1 cellular context compared by ENCODE assay signal in the genomic region with DNA sequence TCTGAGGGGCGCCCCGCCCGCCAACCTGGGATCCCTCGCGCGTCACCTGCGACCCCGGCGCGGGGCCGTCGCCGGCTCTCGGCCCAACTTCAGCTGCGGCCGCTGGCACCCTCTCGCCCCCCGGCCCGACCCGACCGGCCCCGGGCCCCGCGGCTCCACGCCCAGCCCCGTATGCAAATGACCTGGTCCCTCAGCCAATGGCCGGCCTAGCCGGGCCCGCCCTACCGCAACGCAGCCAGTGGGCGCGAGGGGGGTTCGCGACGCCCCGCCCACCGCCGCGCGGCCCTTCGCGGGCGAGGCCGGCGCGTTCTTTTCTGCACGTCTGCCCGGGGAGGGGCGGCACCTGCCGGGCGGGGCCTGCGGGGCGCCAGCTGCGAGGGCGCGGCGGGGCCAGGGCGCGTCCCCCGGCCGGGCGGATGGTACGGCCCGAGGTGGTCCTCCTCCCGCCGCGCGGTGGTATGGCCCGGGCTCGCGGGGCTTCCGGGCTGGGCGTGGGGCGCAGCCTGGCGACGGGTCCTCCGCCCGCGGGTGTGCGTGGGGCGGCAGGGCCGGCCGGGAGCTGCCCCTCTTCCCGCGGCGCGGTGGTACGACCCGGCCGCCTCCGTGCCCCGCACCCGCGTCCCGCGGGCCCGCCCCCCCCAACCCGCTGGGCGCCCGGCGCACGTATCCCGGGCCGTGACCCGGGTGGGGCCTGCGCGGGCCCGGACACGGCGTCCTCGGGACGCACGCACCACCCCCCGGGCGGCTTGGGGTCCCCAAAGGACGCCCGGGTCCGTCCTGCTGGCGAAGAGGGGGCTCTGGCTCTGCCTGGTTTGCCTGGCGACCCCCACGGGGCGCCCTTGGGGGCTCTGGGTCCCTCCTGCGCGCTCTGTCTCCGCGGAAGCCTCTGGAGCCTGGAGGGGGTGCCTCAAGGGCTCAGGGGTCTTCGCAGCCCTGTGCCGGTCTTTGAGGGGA.
TF ChIP-seq lines count a peak whose summit lies in the region.

No MANE protein-coding gene starts in this region.

TF ChIP-seq in HEK293, 187 proteins besides CTCF, POLR2A, EP300 and RAD21 (continued from another document and continues in another):
- TF ChIP-seq, protein P1, sequence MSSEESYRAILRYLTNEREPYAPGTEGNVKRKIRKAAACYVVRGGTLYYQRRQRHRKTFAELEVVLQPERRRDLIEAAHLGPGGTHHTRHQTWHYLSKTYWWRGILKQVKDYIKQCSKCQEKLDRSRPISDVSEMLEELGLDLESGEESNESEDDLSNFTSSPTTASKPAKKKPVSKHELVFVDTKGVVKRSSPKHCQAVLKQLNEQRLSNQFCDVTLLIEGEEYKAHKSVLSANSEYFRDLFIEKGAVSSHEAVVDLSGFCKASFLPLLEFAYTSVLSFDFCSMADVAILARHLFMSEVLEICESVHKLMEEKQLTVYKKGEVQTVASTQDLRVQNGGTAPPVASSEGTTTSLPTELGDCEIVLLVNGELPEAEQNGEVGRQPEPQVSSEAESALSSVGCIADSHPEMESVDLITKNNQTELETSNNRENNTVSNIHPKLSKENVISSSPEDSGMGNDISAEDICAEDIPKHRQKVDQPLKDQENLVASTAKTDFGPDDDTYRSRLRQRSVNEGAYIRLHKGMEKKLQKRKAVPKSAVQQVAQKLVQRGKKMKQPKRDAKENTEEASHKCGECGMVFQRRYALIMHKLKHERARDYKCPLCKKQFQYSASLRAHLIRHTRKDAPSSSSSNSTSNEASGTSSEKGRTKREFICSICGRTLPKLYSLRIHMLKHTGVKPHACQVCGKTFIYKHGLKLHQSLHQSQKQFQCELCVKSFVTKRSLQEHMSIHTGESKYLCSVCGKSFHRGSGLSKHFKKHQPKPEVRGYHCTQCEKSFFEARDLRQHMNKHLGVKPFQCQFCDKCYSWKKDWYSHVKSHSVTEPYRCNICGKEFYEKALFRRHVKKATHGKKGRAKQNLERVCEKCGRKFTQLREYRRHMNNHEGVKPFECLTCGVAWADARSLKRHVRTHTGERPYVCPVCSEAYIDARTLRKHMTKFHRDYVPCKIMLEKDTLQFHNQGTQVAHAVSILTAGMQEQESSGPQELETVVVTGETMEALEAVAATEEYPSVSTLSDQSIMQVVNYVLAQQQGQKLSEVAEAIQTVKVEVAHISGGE (tag by site-specific recombination; conservative IDR thresholded peaks at IDR 0.05; ENCODE audit: low read depth) = no peak
- no peak for TF ChIP-seq ZNF600 (tag by site-specific recombination; IDR thresholded peaks at IDR 0.05)
- TF ChIP-seq ZNF660 (tag by site-specific recombination; IDR thresholded peaks at IDR 0.05) = no peak
- TF ChIP-seq ZNF335 (tag by site-specific recombination; conservative IDR thresholded peaks at IDR 0.05) = peak; percentile 29; the same call in 1 of the 2 replicates
- TF ChIP-seq ZEB2 (tag by site-specific recombination; IDR thresholded peaks at IDR 0.05) = no peak
- TF ChIP-seq, protein P2, sequence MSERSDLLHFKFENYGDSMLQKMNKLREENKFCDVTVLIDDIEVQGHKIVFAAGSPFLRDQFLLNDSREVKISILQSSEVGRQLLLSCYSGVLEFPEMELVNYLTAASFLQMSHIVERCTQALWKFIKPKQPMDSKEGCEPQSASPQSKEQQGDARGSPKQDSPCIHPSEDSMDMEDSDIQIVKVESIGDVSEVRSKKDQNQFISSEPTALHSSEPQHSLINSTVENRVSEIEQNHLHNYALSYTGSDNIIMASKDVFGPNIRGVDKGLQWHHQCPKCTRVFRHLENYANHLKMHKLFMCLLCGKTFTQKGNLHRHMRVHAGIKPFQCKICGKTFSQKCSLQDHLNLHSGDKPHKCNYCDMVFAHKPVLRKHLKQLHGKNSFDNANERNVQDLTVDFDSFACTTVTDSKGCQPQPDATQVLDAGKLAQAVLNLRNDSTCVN (tag by site-specific recombination; optimal IDR thresholded peaks at IDR 0.05) = peak; percentile 10
- TF ChIP-seq, protein P3, sequence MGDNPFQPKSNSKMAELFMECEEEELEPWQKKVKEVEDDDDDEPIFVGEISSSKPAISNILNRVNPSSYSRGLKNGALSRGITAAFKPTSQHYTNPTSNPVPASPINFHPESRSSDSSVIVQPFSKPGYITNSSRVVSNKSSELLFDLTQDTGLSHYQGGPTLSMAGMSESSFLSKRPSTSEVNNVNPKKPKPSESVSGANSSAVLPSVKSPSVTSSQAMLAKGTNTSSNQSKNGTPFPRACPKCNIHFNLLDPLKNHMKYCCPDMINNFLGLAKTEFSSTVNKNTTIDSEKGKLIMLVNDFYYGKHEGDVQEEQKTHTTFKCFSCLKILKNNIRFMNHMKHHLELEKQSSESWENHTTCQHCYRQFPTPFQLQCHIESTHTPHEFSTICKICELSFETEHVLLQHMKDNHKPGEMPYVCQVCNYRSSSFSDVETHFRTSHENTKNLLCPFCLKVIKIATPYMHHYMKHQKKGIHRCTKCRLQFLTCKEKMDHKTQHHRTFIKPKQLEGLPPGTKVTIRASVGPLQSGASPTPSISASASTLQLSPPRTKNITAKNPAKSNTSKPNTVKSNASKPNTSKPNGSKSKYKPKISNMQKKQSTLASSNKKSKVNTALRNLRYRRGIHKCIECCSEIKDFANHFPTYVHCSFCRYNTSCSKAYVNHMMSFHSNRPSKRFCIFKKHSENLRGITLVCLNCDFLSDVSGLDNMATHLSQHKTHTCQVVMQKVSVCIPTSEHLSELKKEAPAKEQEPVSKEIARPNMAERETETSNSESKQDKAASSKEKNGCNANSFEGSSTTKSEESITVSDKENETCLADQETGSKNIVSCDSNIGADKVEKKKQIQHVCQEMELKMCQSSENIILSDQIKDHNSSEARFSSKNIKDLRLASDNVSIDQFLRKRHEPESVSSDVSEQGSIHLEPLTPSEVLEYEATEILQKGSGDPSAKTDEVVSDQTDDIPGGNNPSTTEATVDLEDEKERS (tag by site-specific recombination; IDR thresholded peaks at IDR 0.05) = no peak
- no peak for TF ChIP-seq ZNF174 (tag by site-specific recombination; IDR thresholded peaks at IDR 0.05)
- no peak for TF ChIP-seq ZNF514 (tag by site-specific recombination; IDR thresholded peaks at IDR 0.05)
- no peak for TF ChIP-seq SP7 (tag by site-specific recombination; IDR thresholded peaks at IDR 0.05)
- no peak for TF ChIP-seq ZNF175 (tag by site-specific recombination; IDR thresholded peaks at IDR 0.05)
- TF ChIP-seq KLF7 (tag by site-specific recombination; IDR thresholded peaks at IDR 0.05; ENCODE audit: borderline replicate concordance) = no peak
- TF ChIP-seq ZNF169 (tag by site-specific recombination; IDR thresholded peaks at IDR 0.05) = no peak
- TF ChIP-seq ZNF624 (tag by site-specific recombination; IDR thresholded peaks at IDR 0.05) = no peak
- TF ChIP-seq ZNF350 (tag by site-specific recombination; IDR thresholded peaks at IDR 0.05) = no peak
- no peak for TF ChIP-seq ZNF223 (tag by site-specific recombination; IDR thresholded peaks at IDR 0.05)
- TF ChIP-seq ZNF670 (tag by site-specific recombination; IDR thresholded peaks at IDR 0.05; ENCODE audit: low read depth) = no peak
- no peak for TF ChIP-seq ZSCAN16 (tag by site-specific recombination; IDR thresholded peaks at IDR 0.05)
- TF ChIP-seq, protein P4, sequence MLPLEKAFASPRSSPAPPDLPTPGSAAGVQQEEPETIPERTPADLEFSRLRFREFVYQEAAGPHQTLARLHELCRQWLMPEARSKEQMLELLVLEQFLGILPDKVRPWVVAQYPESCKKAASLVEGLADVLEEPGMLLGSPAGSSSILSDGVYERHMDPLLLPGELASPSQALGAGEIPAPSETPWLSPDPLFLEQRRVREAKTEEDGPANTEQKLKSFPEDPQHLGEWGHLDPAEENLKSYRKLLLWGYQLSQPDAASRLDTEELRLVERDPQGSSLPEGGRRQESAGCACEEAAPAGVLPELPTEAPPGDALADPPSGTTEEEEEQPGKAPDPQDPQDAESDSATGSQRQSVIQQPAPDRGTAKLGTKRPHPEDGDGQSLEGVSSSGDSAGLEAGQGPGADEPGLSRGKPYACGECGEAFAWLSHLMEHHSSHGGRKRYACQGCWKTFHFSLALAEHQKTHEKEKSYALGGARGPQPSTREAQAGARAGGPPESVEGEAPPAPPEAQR (tag by site-specific recombination; IDR thresholded peaks at IDR 0.05) = no peak
- no peak for TF ChIP-seq TRIM28 (IDR thresholded peaks at IDR 0.05; ENCODE audit: borderline replicate concordance, low read length)
- TF ChIP-seq ZNF133 (tag by site-specific recombination; IDR thresholded peaks at IDR 0.05) = no peak
- 0 out of 2 replicates have a peak, but pooled peaks have one; percentile 36 for TF ChIP-seq GLIS2 (tag by site-specific recombination; IDR thresholded peaks at IDR 0.05)
- TF ChIP-seq ZBTB17 (tag by site-specific recombination; IDR thresholded peaks at IDR 0.05) = no peak
- TF ChIP-seq, protein P5, sequence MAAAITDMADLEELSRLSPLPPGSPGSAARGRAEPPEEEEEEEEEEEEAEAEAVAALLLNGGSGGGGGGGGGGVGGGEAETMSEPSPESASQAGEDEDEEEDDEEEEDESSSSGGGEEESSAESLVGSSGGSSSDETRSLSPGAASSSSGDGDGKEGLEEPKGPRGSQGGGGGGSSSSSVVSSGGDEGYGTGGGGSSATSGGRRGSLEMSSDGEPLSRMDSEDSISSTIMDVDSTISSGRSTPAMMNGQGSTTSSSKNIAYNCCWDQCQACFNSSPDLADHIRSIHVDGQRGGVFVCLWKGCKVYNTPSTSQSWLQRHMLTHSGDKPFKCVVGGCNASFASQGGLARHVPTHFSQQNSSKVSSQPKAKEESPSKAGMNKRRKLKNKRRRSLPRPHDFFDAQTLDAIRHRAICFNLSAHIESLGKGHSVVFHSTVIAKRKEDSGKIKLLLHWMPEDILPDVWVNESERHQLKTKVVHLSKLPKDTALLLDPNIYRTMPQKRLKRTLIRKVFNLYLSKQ (tag by site-specific recombination; IDR thresholded peaks at IDR 0.05; ENCODE audit: borderline replicate concordance) = no peak
- TF ChIP-seq ZNF311 (tag by site-specific recombination; IDR thresholded peaks at IDR 0.05; ENCODE audit: borderline replicate concordance) = no peak
- 0 out of 2 replicates have a peak, but pooled peaks have one; percentile 14 for TF ChIP-seq ZNF561 (tag by site-specific recombination; IDR thresholded peaks at IDR 0.05; ENCODE audit: borderline replicate concordance)
- TF ChIP-seq ZNF221 (tag by site-specific recombination; IDR thresholded peaks at IDR 0.05; ENCODE audit: borderline replicate concordance) = no peak
- no peak for TF ChIP-seq ZNF837 (tag by site-specific recombination; IDR thresholded peaks at IDR 0.05)
- no peak for TF ChIP-seq ZNF23 (tag by site-specific recombination; IDR thresholded peaks at IDR 0.05; ENCODE audit: borderline replicate concordance)
- TF ChIP-seq, protein P6, sequence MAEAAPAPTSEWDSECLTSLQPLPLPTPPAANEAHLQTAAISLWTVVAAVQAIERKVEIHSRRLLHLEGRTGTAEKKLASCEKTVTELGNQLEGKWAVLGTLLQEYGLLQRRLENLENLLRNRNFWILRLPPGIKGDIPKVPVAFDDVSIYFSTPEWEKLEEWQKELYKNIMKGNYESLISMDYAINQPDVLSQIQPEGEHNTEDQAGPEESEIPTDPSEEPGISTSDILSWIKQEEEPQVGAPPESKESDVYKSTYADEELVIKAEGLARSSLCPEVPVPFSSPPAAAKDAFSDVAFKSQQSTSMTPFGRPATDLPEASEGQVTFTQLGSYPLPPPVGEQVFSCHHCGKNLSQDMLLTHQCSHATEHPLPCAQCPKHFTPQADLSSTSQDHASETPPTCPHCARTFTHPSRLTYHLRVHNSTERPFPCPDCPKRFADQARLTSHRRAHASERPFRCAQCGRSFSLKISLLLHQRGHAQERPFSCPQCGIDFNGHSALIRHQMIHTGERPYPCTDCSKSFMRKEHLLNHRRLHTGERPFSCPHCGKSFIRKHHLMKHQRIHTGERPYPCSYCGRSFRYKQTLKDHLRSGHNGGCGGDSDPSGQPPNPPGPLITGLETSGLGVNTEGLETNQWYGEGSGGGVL (tag by site-specific recombination; IDR thresholded peaks at IDR 0.05) = no peak
- no peak for TF ChIP-seq ZNF366 (tag by site-specific recombination; conservative IDR thresholded peaks at IDR 0.05)
- no peak for TF ChIP-seq SP3 (tag by site-specific recombination; IDR thresholded peaks at IDR 0.05)
- TF ChIP-seq GLI4 (tag by site-specific recombination; IDR thresholded peaks at IDR 0.05) = no peak
- no peak for TF ChIP-seq SCRT1 (tag by site-specific recombination; IDR thresholded peaks at IDR 0.05; ENCODE audit: borderline replicate concordance)
- TF ChIP-seq ZNF610 (tag by site-specific recombination; IDR thresholded peaks at IDR 0.05; ENCODE audit: borderline replicate concordance) = no peak
- TF ChIP-seq, protein P7, sequence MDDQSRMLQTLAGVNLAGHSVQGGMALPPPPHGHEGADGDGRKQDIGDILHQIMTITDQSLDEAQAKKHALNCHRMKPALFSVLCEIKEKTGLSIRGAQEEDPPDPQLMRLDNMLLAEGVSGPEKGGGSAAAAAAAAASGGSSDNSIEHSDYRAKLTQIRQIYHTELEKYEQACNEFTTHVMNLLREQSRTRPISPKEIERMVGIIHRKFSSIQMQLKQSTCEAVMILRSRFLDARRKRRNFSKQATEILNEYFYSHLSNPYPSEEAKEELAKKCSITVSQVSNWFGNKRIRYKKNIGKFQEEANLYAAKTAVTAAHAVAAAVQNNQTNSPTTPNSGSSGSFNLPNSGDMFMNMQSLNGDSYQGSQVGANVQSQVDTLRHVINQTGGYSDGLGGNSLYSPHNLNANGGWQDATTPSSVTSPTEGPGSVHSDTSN (CRISPR knock-in tag; IDR thresholded peaks at IDR 0.05) = peak; percentile 10; the same call in 1 of the 2 replicates
- TF ChIP-seq, protein P8, sequence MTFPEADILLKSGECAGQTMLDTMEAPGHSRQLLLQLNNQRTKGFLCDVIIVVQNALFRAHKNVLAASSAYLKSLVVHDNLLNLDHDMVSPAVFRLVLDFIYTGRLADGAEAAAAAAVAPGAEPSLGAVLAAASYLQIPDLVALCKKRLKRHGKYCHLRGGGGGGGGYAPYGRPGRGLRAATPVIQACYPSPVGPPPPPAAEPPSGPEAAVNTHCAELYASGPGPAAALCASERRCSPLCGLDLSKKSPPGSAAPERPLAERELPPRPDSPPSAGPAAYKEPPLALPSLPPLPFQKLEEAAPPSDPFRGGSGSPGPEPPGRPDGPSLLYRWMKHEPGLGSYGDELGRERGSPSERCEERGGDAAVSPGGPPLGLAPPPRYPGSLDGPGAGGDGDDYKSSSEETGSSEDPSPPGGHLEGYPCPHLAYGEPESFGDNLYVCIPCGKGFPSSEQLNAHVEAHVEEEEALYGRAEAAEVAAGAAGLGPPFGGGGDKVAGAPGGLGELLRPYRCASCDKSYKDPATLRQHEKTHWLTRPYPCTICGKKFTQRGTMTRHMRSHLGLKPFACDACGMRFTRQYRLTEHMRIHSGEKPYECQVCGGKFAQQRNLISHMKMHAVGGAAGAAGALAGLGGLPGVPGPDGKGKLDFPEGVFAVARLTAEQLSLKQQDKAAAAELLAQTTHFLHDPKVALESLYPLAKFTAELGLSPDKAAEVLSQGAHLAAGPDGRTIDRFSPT (tag by site-specific recombination; IDR thresholded peaks at IDR 0.05) = no peak
- no peak for TF ChIP-seq ZNF155 (tag by site-specific recombination; IDR thresholded peaks at IDR 0.05)
- TF ChIP-seq, protein P9, sequence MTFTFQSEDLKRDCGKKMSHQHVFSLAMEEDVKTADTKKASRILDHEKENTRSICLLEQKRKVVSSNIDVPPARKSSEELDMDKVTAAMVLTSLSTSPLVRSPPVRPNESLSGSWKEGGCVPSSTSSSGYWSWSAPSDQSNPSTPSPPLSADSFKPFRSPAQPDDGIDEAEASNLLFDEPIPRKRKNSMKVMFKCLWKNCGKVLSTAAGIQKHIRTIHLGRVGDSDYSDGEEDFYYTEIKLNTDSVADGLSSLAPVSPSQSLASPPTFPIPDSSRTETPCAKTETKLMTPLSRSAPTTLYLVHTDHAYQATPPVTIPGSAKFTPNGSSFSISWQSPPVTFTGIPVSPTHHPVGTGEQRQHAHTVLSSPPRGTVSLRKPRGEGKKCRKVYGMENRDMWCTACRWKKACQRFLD (tag by site-specific recombination; IDR thresholded peaks at IDR 0.05) = no peak
- TF ChIP-seq ZBTB20 (tag by site-specific recombination; IDR thresholded peaks at IDR 0.05) = no peak
